ENCODE assay signal across 8 cellular contexts in genomic region chr15:63047792-63048114, GRCh38. TPM values are rescaled to one million over a fixed set of nuclear protein-coding genes. Genes with fewer than 3 reads are reported as not detected.
A peak's percentile ranks its signal among the peaks of the same experiment; 100 is the strongest.
DNase-seq lines count a peak whose midpoint lies in the region; ATAC-seq and TF ChIP-seq lines count a peak whose summit lies in the region.

No MANE protein-coding gene starts in this region.

- TF ChIP-seq CTCF in adrenal gland (IDR thresholded peaks at IDR 0.05): no peak
- TF ChIP-seq CTCF in liver (IDR thresholded peaks at IDR 0.05; ENCODE audit: low read depth, low read length, missing input control): no peak
- TF ChIP-seq CTCF in tibial artery (IDR thresholded peaks at IDR 0.05): no peak

- intact Hi-C loops in adrenal gland (cut with DNase I) (loop anchor here (5.0 to 10.0 kb wide), 4 partner anchors 35 to 265 kb away; no protein-coding TSS in a partner anchor), tibial artery (cut with DNase I; ENCODE audit: low total_unique reads) (loop anchor here (5.0 kb wide), 2 partner anchors 45 to 355 kb away; no protein-coding TSS in a partner anchor)

- H3K9me3 Mint-ChIP-seq in activated CD8-positive, alpha-beta memory T cell treated with anti-CD3 and anti-CD28 coated beads, Interleukin-2, amount 10 ng/mL, durations not matched to agents 7 days and 5 days (ENCODE audit: low read depth): no peaks in the 10 kb centered on the region

- peak overlapping the region; percentile 64 to 71 for H3K9ac ChIP-seq in liver (ENCODE audit: low read depth in 1 of 2, low read length in 2 of 2)

- peaks cover 72% of the 10 kb centered on the region for H3K27me3 Mint-ChIP-seq in activated CD8-positive, alpha-beta memory T cell treated with anti-CD3 and anti-CD28 coated beads, Interleukin-2, amount 10 ng/mL, durations not matched to agents 7 days and 5 days

- no peak for TF ChIP-seq POLR2A in adrenal gland (IDR thresholded peaks at IDR 0.05)

- H3K4me1 ChIP-seq in adrenal gland (replicated peaks in 1 of 2) (peaks cover 39 to 51% of the 10 kb centered on the region in 2 donors), liver (ENCODE audit: control insufficient read depth in 4 of 4, insufficient read depth in 4 of 4, low read length in 3 of 4) (peaks cover 13 to 50% (median 38%) of the 10 kb centered on the region in 4 donors), tibial artery (peaks cover 0 to 60% (median 44%) of the 10 kb centered on the region in 4 donors)

- no peaks in the 10 kb centered on the region for H3K36me3 ChIP-seq in adrenal gland (replicated peaks in 1 of 2)
- H3K36me3 ChIP-seq in liver (ENCODE audit: control insufficient read depth in 4 of 4, insufficient read depth in 3 of 4, low read depth in 1 of 4, low read length in 3 of 4): no peaks in the 10 kb centered on the region
- peaks cover 11 to 42% (median 32%) of the 10 kb centered on the region in 3 donors for H3K36me3 ChIP-seq in tibial artery

- 19 to 40% (median 20%) methylated on average over 6 to 12 of the region's 12 CpGs for WGBS in adrenal gland, 4 donors
- 20% methylated on average over 12 of the region's 12 CpGs for WGBS in liver

- H3K4me1 Mint-ChIP-seq in activated CD8-positive, alpha-beta memory T cell treated with anti-CD3 and anti-CD28 coated beads, Interleukin-2, amount 10 ng/mL, durations not matched to agents 7 days and 5 days: peaks cover 25% of the 10 kb centered on the region

- H3K4me3 ChIP-seq in adrenal gland (peak overlapping the region in 2 of 4 donors; percentile 89 to 92), liver (ENCODE audit: low read depth in 1 of 3, low read length in 3 of 3) (peak overlapping the region in 2 of 3 donors; percentile 90 to 91), tibial artery (peak overlapping the region; percentile 90 to 95)

- CTCF ChIA-PET in activated CD8-positive, alpha-beta memory T cell treated with anti-CD3 and anti-CD28 coated beads, Interleukin-2, amount 10 ng/mL, durations not matched to agents 7 days and 5 days (lab: Charles Lee): interaction anchor here (0.6 to 7.4 kb wide), 40 partner anchors 9 to 1051 kb away, joined by 3 to 119 read pairs (median 4); partner anchors contain the start of gene RPS27L

- no peaks in the 10 kb centered on the region for H3K36me3 Mint-ChIP-seq in activated CD8-positive, alpha-beta memory T cell treated with anti-CD3 and anti-CD28 coated beads, Interleukin-2, amount 10 ng/mL, durations not matched to agents 7 days and 5 days

- no peak for ATAC-seq in activated CD8-positive, alpha-beta memory T cell treated with anti-CD3 and anti-CD28 coated beads, Interleukin-2, amount 10 ng/mL, durations not matched to agents 7 days and 5 days

- no peak for TF ChIP-seq RAD21 in liver (IDR thresholded peaks at IDR 0.05)

- H3K9me3 ChIP-seq in adrenal gland (replicated peaks in 1 of 3) (no peaks in the 10 kb centered on the region), liver (ENCODE audit: control insufficient read depth in 4 of 4, low read length in 3 of 4) (no peaks in the 10 kb centered on the region), tibial artery (no peaks in the 10 kb centered on the region)

- no peak overlapping the region for H3K27ac Mint-ChIP-seq in activated CD8-positive, alpha-beta memory T cell treated with anti-CD3 and anti-CD28 coated beads, Interleukin-2, amount 10 ng/mL, durations not matched to agents 7 days and 5 days

- peaks cover under 1% of the 10 kb centered on the region for H3K27me3 ChIP-seq in adrenal gland
- H3K27me3 ChIP-seq in liver (ENCODE audit: control insufficient read depth in 4 of 4, insufficient read depth in 4 of 4, low read length in 3 of 4): peaks cover 0 to 5% (median 0%) of the 10 kb centered on the region in 4 donors
- H3K27me3 ChIP-seq in tibial artery: no peaks in the 10 kb centered on the region

- H3K27ac ChIP-seq in adrenal gland: peak overlapping the region; percentile 10 to 94 (median 81)
- peak overlapping the region; percentile 84 to 91 for H3K27ac ChIP-seq in liver (ENCODE audit: low read depth in 1 of 2, low read length in 2 of 2)
- peak overlapping the region; percentile 93 to 97 for H3K27ac ChIP-seq in tibial artery

- peak overlapping the region; percentile 81 for H3K4me3 Mint-ChIP-seq in activated CD8-positive, alpha-beta memory T cell treated with anti-CD3 and anti-CD28 coated beads, Interleukin-2, amount 10 ng/mL, durations not matched to agents 7 days and 5 days

- DNase-seq in activated CD8-positive, alpha-beta memory T cell treated with anti-CD3 and anti-CD28 coated beads, Interleukin-2, amount 10 ng/mL, durations not matched to agents 7 days and 5 days: no peak
- no peak for DNase-seq in activated CD8-positive, alpha-beta memory T cell treated with anti-CD3 and anti-CD28 coated beads for 24 hours
- no peak for DNase-seq in adrenal gland
- DNase-seq in tibial artery: no peak
- DNase-seq in NCI-H2107 (lab: John Stamatoyannopoulos, UW): no peak
- no peak for DNase-seq in stimulated activated CD4-positive, alpha-beta T cell treated with anti-CD3 and anti-CD28 coated beads, Interleukin-2, amount 100 ng/mL, for 24 hours
- no peak for DNase-seq in NCI-H526 treated with DMSO at 0.1 percent for 48 hours (lab: John Stamatoyannopoulos, UW)

TF ChIP-seq in liver, 16 proteins besides CTCF, POLR2A, EP300 and RAD21:
- TF ChIP-seq, protein P1, sequence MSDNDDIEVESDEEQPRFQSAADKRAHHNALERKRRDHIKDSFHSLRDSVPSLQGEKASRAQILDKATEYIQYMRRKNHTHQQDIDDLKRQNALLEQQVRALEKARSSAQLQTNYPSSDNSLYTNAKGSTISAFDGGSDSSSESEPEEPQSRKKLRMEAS (IDR thresholded peaks at IDR 0.05): no peak
- TF ChIP-seq TAF1 (conservative IDR thresholded peaks at IDR 0.05) (no peak), JUND (IDR thresholded peaks at IDR 0.05) (peak in 1 of 2 donors; percentile 19), SP1 (IDR thresholded peaks at IDR 0.05) (no peak)

RNA-seq across cellular contexts. Expression of gene TPM1, which starts 5.2 kb away (rescaled TPM):
- total RNA-seq in activated CD8-positive, alpha-beta memory T cell treated with anti-CD3 and anti-CD28 coated beads, Interleukin-2, amount 10 ng/mL, durations not matched to agents 7 days and 5 days: 1 to 10 TPM; 4.1 to 5.5 TPM
- total RNA-seq in adrenal gland: 100 to 1,000 TPM in 6 of 8 donors, 10 to 100 TPM in 2; 81.8 to 217 (median 157) TPM
- 100 to 1,000 TPM; 162 to 246 (median 205) TPM for polyA plus RNA-seq in adrenal gland
- total RNA-seq in liver: 100 to 1,000 TPM in 1 of 2 donors, 10 to 100 TPM in 1; 64.7 to 101 TPM
- polyA plus RNA-seq in liver: 10 to 100 TPM; 69.6 to 73.3 TPM

Comparison
In these comparisons a context has a peak if more than half of its experiments do, and no peak if none do; other contexts are left out.
1. RNA of gene TPM1, which starts 5.2 kb away (total RNA-seq): 81.8 to 217 TPM in adrenal gland and 64.7 to 101 TPM in liver; 4.1 to 5.5 TPM in activated CD8-positive, alpha-beta memory T cell treated with anti-CD3 and anti-CD28 coated beads, Interleukin-2, amount 10 ng/mL, durations not matched to agents 7 days and 5 days; every median in the first group is over 10 times any median in the second.
2. Peak in every context shown above with its lines, with median percentiles within 50 percentile points of each other: H3K27ac ChIP-seq.